ENCODE assay signal across 14 cellular contexts in the genomic region with DNA sequence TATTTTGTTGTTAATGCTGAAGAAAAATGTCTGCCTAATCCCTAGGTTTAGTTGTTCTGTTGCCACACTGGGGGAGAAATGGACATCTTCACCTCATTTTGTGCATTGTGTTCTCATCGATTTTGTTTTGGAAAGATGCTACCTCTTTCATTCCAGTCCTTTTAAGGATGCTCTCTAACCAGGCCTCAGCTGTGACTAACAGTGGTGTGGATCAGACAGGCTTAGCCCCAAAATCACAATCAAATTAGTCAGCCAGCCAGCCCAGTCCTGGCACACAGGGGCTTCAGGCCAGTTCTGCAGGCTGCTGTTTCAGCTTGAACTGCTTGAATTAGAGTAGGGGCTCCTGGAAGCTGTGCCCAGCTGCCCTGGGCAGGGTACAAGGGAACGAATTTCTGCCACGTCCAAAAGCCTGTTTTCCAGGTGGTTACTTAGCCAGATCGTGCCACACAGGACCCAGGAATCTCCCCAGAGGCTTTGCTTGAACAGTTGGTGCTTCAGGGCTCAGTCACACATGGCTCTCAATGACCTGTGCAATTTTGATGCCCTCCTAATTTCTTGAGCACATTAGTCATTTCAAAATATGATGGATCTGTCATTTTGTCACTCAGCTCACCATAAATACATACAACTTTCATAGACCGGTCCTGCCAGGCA.
A peak's percentile ranks its signal among the peaks of the same experiment; 100 is the strongest.
DNase-seq lines count a peak whose midpoint lies in the region; ATAC-seq and TF ChIP-seq lines count a peak whose summit lies in the region.
"Had no signal": no experiment of that assay in that cellular context is flagged by ENCODE, and none has a peak within 500 bp of the region (broad histone marks: within the 10 kb centered on the region; RNA-seq: fewer than 3 reads in every experiment).

No MANE protein-coding gene starts in this region.

- peaks cover 58% of the 10 kb centered on the region for H3K36me3 Mint-ChIP-seq in activated CD4-positive, alpha-beta T cell treated with anti-CD3 and anti-CD28 coated beads, Interleukin-2, amount 10 ng/mL, durations not matched to agents 24 days and 14 days (ENCODE audit: low read depth)
- H3K36me3 Mint-ChIP-seq in activated T-helper 1 cell treated with anti-CD3 and anti-CD28 coated beads, Interleukin-12 subunit alpha, Interleukin-12 subunit beta, Interleukin-2, Interleukin-4 antibody, amounts not matched to agents 30 ng/mL and 10 ng/mL and 1 ng/mL, durations not matched to agents 14 hours and 24 hours and 36 hours (ENCODE audit: low read depth) = peaks cover 37% of the 10 kb centered on the region
- peaks cover 55 to 81% of the 10 kb centered on the region in 2 donors for H3K36me3 Mint-ChIP-seq in stimulated activated naive B cell treated with anti-CD40 and anti-IgM and Interleukin-4, amounts not matched to agents 10 μg/mL and 1 μg/mL and 100 μg/mL, for 72 hours
- H3K36me3 Mint-ChIP-seq in immature natural killer cell (peaks cover 9 to 32% (median 16%) of the 10 kb centered on the region in 3 donors), glutamatergic neuron (ENCODE audit: unreplicated experiment) (no peaks in the 10 kb centered on the region)

- no peak for TF ChIP-seq CTCF in fibroblast of the aortic adventitia (IDR thresholded peaks at IDR 0.05; ENCODE audit: insufficient read depth, low read length)
- no peak for TF ChIP-seq CTCF in glutamatergic neuron (IDR thresholded peaks at IDR 0.05; ENCODE audit: partially characterized antibody, unreplicated experiment)

- H3K9me3 Mint-ChIP-seq in activated CD4-positive, alpha-beta T cell treated with anti-CD3 and anti-CD28 coated beads, Interleukin-2, amount 10 ng/mL, durations not matched to agents 24 days and 14 days = no peaks in the 10 kb centered on the region
- H3K9me3 Mint-ChIP-seq in activated T-helper 1 cell treated with anti-CD3 and anti-CD28 coated beads, Interleukin-12 subunit alpha, Interleukin-12 subunit beta, Interleukin-2, Interleukin-4 antibody, amounts not matched to agents 30 ng/mL and 10 ng/mL and 1 ng/mL, durations not matched to agents 14 hours and 24 hours and 36 hours = no peaks in the 10 kb centered on the region
- H3K9me3 Mint-ChIP-seq in stimulated activated naive B cell treated with anti-CD40 and anti-IgM and Interleukin-4, amounts not matched to agents 10 μg/mL and 1 μg/mL and 100 μg/mL, for 72 hours = no peaks in the 10 kb centered on the region
- H3K9me3 Mint-ChIP-seq in immature natural killer cell = no peaks in the 10 kb centered on the region
- H3K9me3 Mint-ChIP-seq in glutamatergic neuron (ENCODE audit: unreplicated experiment) = no peaks in the 10 kb centered on the region
- H3K9me3 Mint-ChIP-seq: activated T-cell treated with anti-CD3 and anti-CD28 coated beads, Interleukin-2, amount 50 U/mL, for 4 hours had no signal

- H3K4me3 Mint-ChIP-seq in activated CD4-positive, alpha-beta T cell treated with anti-CD3 and anti-CD28 coated beads, Interleukin-2, amount 10 ng/mL, durations not matched to agents 24 days and 14 days = no peak overlapping the region
- no peak overlapping the region for H3K4me3 Mint-ChIP-seq in activated T-helper 1 cell treated with anti-CD3 and anti-CD28 coated beads, Interleukin-12 subunit alpha, Interleukin-12 subunit beta, Interleukin-2, Interleukin-4 antibody, amounts not matched to agents 30 ng/mL and 10 ng/mL and 1 ng/mL, durations not matched to agents 14 hours and 24 hours and 36 hours
- H3K4me3 Mint-ChIP-seq in stimulated activated naive B cell treated with anti-CD40 and anti-IgM and Interleukin-4, amounts not matched to agents 10 μg/mL and 1 μg/mL and 100 μg/mL, for 72 hours = no peak overlapping the region
- H3K4me3 Mint-ChIP-seq in immature natural killer cell (no peak overlapping the region), glutamatergic neuron (ENCODE audit: unreplicated experiment) (no peak overlapping the region)
- H3K4me3 Mint-ChIP-seq: activated T-cell treated with anti-CD3 and anti-CD28 coated beads, Interleukin-2, amount 50 U/mL, for 4 hours had no signal

- H3K27me3 Mint-ChIP-seq in activated CD4-positive, alpha-beta T cell treated with anti-CD3 and anti-CD28 coated beads, Interleukin-2, amount 10 ng/mL, durations not matched to agents 24 days and 14 days = no peaks in the 10 kb centered on the region
- H3K27me3 Mint-ChIP-seq in activated T-helper 1 cell treated with anti-CD3 and anti-CD28 coated beads, Interleukin-12 subunit alpha, Interleukin-12 subunit beta, Interleukin-2, Interleukin-4 antibody, amounts not matched to agents 30 ng/mL and 10 ng/mL and 1 ng/mL, durations not matched to agents 14 hours and 24 hours and 36 hours (ENCODE audit: insufficient read depth) = no peaks in the 10 kb centered on the region
- no peaks in the 10 kb centered on the region for H3K27me3 Mint-ChIP-seq in stimulated activated naive B cell treated with anti-CD40 and anti-IgM and Interleukin-4, amounts not matched to agents 10 μg/mL and 1 μg/mL and 100 μg/mL, for 72 hours
- H3K27me3 Mint-ChIP-seq in immature natural killer cell (ENCODE audit: low read depth in 3 of 3) (peaks cover 2 to 6% (median 2%) of the 10 kb centered on the region in 3 donors), glutamatergic neuron (ENCODE audit: unreplicated experiment) (no peaks in the 10 kb centered on the region)

- H3K4me1 Mint-ChIP-seq in activated CD4-positive, alpha-beta T cell treated with anti-CD3 and anti-CD28 coated beads, Interleukin-2, amount 10 ng/mL, durations not matched to agents 24 days and 14 days = peaks cover 28% of the 10 kb centered on the region
- H3K4me1 Mint-ChIP-seq in activated T-helper 1 cell treated with anti-CD3 and anti-CD28 coated beads, Interleukin-12 subunit alpha, Interleukin-12 subunit beta, Interleukin-2, Interleukin-4 antibody, amounts not matched to agents 30 ng/mL and 10 ng/mL and 1 ng/mL, durations not matched to agents 14 hours and 24 hours and 36 hours (ENCODE audit: low read depth) = peaks cover 46% of the 10 kb centered on the region
- H3K4me1 Mint-ChIP-seq in stimulated activated naive B cell treated with anti-CD40 and anti-IgM and Interleukin-4, amounts not matched to agents 10 μg/mL and 1 μg/mL and 100 μg/mL, for 72 hours = peaks cover 17 to 23% of the 10 kb centered on the region in 2 donors
- H3K4me1 Mint-ChIP-seq in immature natural killer cell = no peaks in the 10 kb centered on the region
- peaks cover 16% of the 10 kb centered on the region for H3K4me1 Mint-ChIP-seq in glutamatergic neuron (ENCODE audit: low read depth, unreplicated experiment)

- peak overlapping the region; percentile 56 for H3K27ac Mint-ChIP-seq in activated CD4-positive, alpha-beta T cell treated with anti-CD3 and anti-CD28 coated beads, Interleukin-2, amount 10 ng/mL, durations not matched to agents 24 days and 14 days
- H3K27ac Mint-ChIP-seq in activated T-helper 1 cell treated with anti-CD3 and anti-CD28 coated beads, Interleukin-12 subunit alpha, Interleukin-12 subunit beta, Interleukin-2, Interleukin-4 antibody, amounts not matched to agents 30 ng/mL and 10 ng/mL and 1 ng/mL, durations not matched to agents 14 hours and 24 hours and 36 hours = peak overlapping the region; percentile 29
- peak overlapping the region; percentile 25 for H3K27ac Mint-ChIP-seq in stimulated activated naive B cell treated with anti-CD40 and anti-IgM and Interleukin-4, amounts not matched to agents 10 μg/mL and 1 μg/mL and 100 μg/mL, for 72 hours
- peak overlapping the region in 1 of 6 donors; percentile 28 for H3K27ac Mint-ChIP-seq in immature natural killer cell
- no peak overlapping the region for H3K27ac Mint-ChIP-seq in glutamatergic neuron (ENCODE audit: unreplicated experiment)

- no peak overlapping the region for H3K4me3 ChIP-seq in fibroblast of the aortic adventitia (ENCODE audit: low read depth, low read length)
- H3K4me3 ChIP-seq: A549 had no signal

- intact Hi-C loops in activated CD4-positive, alpha-beta T cell treated with anti-CD3 and anti-CD28 coated beads, Interleukin-2, amount 10 ng/mL, durations not matched to agents 24 days and 14 days (cut with micrococcal nuclease) = no loop called here
- intact Hi-C loops in activated T-helper 1 cell treated with anti-CD3 and anti-CD28 coated beads, Interleukin-12 subunit alpha, Interleukin-12 subunit beta, Interleukin-2, Interleukin-4 antibody, amounts not matched to agents 30 ng/mL and 10 ng/mL and 1 ng/mL, durations not matched to agents 14 hours and 24 hours and 36 hours (cut with micrococcal nuclease) = no loop called here

- peak in 1 of 2 donors; percentile 22 for ATAC-seq in stimulated activated naive B cell treated with anti-CD40 and anti-IgM and Interleukin-4, amounts not matched to agents 10 μg/mL and 1 μg/mL and 100 μg/mL, for 72 hours (replicated peaks)
- ATAC-seq: A549; activated T-cell treated with anti-CD3 and anti-CD28 coated beads, Interleukin-2, amount 50 U/mL, for 4 hours; Panc1 had no signal

- no peak for DNase-seq in activated CD4-positive, alpha-beta T cell treated with anti-CD3 and anti-CD28 coated beads, Interleukin-2, amount 10 ng/mL, durations not matched to agents 24 days and 14 days
- no peak for DNase-seq in activated CD4-positive, alpha-beta T cell treated with anti-CD3 and anti-CD28 coated beads, Interleukin-2, amount 50 U/mL, for 48 hours
- DNase-seq in activated T-helper 1 cell treated with anti-CD3 and anti-CD28 coated beads, Interleukin-12 subunit alpha, Interleukin-12 subunit beta, Interleukin-2, Interleukin-4 antibody, amounts not matched to agents 30 ng/mL and 10 ng/mL and 1 ng/mL, durations not matched to agents 14 hours and 24 hours and 36 hours (ENCODE audit: low spot score) = no peak
- DNase-seq in fibroblast of the aortic adventitia (ENCODE audit: low read depth) (peak; percentile 44), immature natural killer cell (no peak), glutamatergic neuron (no peak), cerebellar cortex (ENCODE audit: low spot score) (no peak)
- no peak for DNase-seq in stimulated activated naive B cell treated with anti-CD40 and anti-IgM and Interleukin-4, amounts not matched to agents 10 μg/mL and 1 μg/mL and 100 μg/mL, for 72 hours
- DNase-seq: activated T-cell treated with anti-CD3 and anti-CD28 coated beads, Interleukin-2, amount 50 U/mL, for 4 hours; Kasumi-1; left ventricle myocardium superior; stimulated activated CD4-positive, alpha-beta T cell treated with anti-CD3 and anti-CD28 coated beads, Interleukin-4, amount 100 ng/mL, for 1 hour had no signal
